Comparison of ENCODE assay signal across 35 cellular contexts in genomic region chr3:149744151-149744550, GRCh38. TPM values are rescaled to one million over a fixed set of nuclear protein-coding genes. Genes with fewer than 3 reads are reported as not detected.
"Had no signal": no experiment of that assay in that cellular context is flagged by ENCODE, and none has a peak within 500 bp of the region (broad histone marks: within the 10 kb centered on the region; RNA-seq: fewer than 3 reads in every experiment).

No MANE protein-coding gene starts in this region.

- H3K4me1 ChIP-seq: gastroesophageal sphincter, psoas muscle, testis, tibial artery had no signal

- ATAC-seq: effector memory CD8-positive, alpha-beta T cell; gastroesophageal sphincter; heart right ventricle; left colon; left ventricle myocardium superior; naive thymus-derived CD8-positive, alpha-beta T cell; psoas muscle; right cardiac atrium; stimulated activated memory B cell treated with anti-CD40 and anti-IgM and Interleukin-4, amounts not matched to agents 10 μg/mL and 1 μg/mL and 100 μg/mL, for 72 hours; stimulated activated naive CD8-positive, alpha-beta T cell treated with anti-CD3 and anti-CD28 coated beads, Interleukin-15, Interleukin-2, amounts not matched to agents 100 U/mL and 50 U/mL, for 24 hours had no signal

- FAIRE-seq: endometrium had no signal

- H3K27me3 ChIP-seq: gastroesophageal sphincter, heart right ventricle, sigmoid colon, testis, tibial artery had no signal

- H3K4me3 ChIP-seq: coronary artery, gastroesophageal sphincter, heart right ventricle, lower lobe of right lung, psoas muscle, sigmoid colon, testis, tibial artery had no signal

- H3K9me3 ChIP-seq: gastroesophageal sphincter, heart right ventricle, lower lobe of right lung, psoas muscle, sigmoid colon, testis, tibial artery had no signal

- H3K27ac ChIP-seq: coronary artery, gastroesophageal sphincter, heart right ventricle, lower lobe of right lung, psoas muscle, sigmoid colon, testis, tibial artery had no signal

- DNase-seq: effector memory CD8-positive, alpha-beta T cell; foreskin fibroblast; glutamatergic neuron; heart right ventricle; hippocampal formation; immature natural killer cell; islet precursor cell; kidney glomerular epithelial cell; left colon; left ventricle myocardium superior; lower lobe of right lung; naive thymus-derived CD8-positive, alpha-beta T cell; nephron progenitor cell; nucleus accumbens; psoas muscle; right cardiac atrium; sigmoid colon; stimulated activated CD4-positive, alpha-beta T cell treated with anti-CD3 and anti-CD28 coated beads, Interleukin-2, amount 100 ng/mL, for 24 hours; stimulated activated CD4-positive, alpha-beta T cell treated with anti-CD3 and anti-CD28 coated beads, Interleukin-4, amount 100 ng/mL, for 24 hours; stimulated activated naive CD8-positive, alpha-beta T cell treated with anti-CD3 and anti-CD28 coated beads, Interleukin-15, Interleukin-2, amounts not matched to agents 100 U/mL and 50 U/mL, for 24 hours; substantia nigra; testis; tibial artery had no signal

RNA-seq across cellular contexts. Expression of gene ANKUB1, which starts 48.2 kb away (rescaled TPM):
- total RNA-seq: dermis microvascular lymphatic vessel endothelial cell; gastroesophageal sphincter; heart right ventricle; left colon; left ventricle myocardium superior; mesenteric fat pad; myocyte; naive thymus-derived CD8-positive, alpha-beta T cell; osteocyte; psoas muscle; renal cortical epithelial cell; right cardiac atrium; sigmoid colon; skeletal muscle tissue; urinary bladder had no signal
- polyA plus RNA-seq: esophagus; heart right ventricle; immature natural killer cell; naive thymus-derived CD8-positive, alpha-beta T cell; right cardiac atrium; sigmoid colon; urinary bladder had no signal
